ENCODE assay signal across 22 cellular contexts in the genomic region with DNA sequence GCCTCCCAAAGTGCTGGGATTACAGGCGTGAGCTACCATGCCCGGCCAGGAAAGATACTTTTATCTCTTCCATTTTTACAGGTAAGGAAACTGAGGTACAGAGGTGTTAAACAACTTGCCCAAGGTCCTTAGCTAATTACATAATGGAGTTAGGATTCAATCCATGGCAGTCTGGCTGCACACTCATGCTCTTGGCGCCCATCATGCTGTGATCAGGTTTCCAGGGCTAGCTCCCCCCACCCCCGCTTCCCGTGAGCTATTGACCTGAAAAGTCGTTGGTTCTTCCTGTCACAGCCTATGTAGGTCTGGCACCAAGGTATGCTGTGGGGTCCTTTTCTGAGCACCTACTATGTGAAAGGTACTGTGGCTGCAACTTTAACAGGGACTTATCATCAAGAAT.
"Had no signal": no experiment of that assay in that cellular context is flagged by ENCODE, and none has a peak within 500 bp of the region (broad histone marks: within the 10 kb centered on the region; RNA-seq: fewer than 3 reads in every experiment).

No MANE protein-coding gene starts in this region.

- H3K4me3 ChIP-seq: gastroesophageal sphincter, heart left ventricle, hepatocyte, lung, mucosa of descending colon, neural progenitor cell, ovary, right lobe of liver, suprapubic skin, transverse colon, upper lobe of right lung, uterus had no signal

- H3K9me3 ChIP-seq: gastroesophageal sphincter, heart left ventricle, mucosa of descending colon, ovary, right lobe of liver, suprapubic skin, transverse colon, upper lobe of right lung, uterus had no signal

- H3K79me2 ChIP-seq: hepatocyte had no signal

- H3K27me3 ChIP-seq: neural progenitor cell, ovary, right lobe of liver, transverse colon, uterus had no signal

- H3K4me2 ChIP-seq: hepatocyte, neural progenitor cell had no signal

- DNase-seq: cortex of kidney; effector memory CD8-positive, alpha-beta T cell; heart left ventricle; kidney; mucosa of descending colon; naive B cell; ovary; posterior cingulate gyrus; right lobe of liver; small intestine; stimulated activated CD4-positive, alpha-beta T cell treated with anti-CD3 and anti-CD28 coated beads, Interleukin-15, amount 100 ng/mL, for 24 hours; stimulated activated CD4-positive, alpha-beta T cell treated with anti-CD3 and anti-CD28 coated beads, Interleukin-2, amount 100 ng/mL, for 48 hours; stimulated activated naive B cell treated with anti-CD40 and anti-IgM and Interleukin-4, amounts not matched to agents 10 μg/mL and 1 μg/mL and 100 μg/mL, for 72 hours; stimulated activated naive CD8-positive, alpha-beta T cell treated with anti-CD3 and anti-CD28 coated beads, Interleukin-15, amount 100 ng/mL, for 72 hours; transverse colon; upper lobe of right lung; uterus had no signal

- H3K36me3 ChIP-seq: gastroesophageal sphincter, heart left ventricle, neural progenitor cell, ovary, right lobe of liver, suprapubic skin, transverse colon, upper lobe of right lung, uterus had no signal

- H3K27ac ChIP-seq: gastroesophageal sphincter, heart left ventricle, hepatocyte, neural progenitor cell, ovary, right lobe of liver, suprapubic skin, transverse colon, upper lobe of right lung, uterus had no signal

- H3K4me1 ChIP-seq: gastroesophageal sphincter, heart left ventricle, neural progenitor cell, right lobe of liver, suprapubic skin, transverse colon, upper lobe of right lung, uterus had no signal

- H2AFZ ChIP-seq: hepatocyte, neural progenitor cell had no signal
